Comparison of ENCODE assay signal across 26 cellular contexts in genomic region chr14:106821119-106821518, GRCh38.
"Had no signal": no experiment of that assay in that cellular context is flagged by ENCODE, and none has a peak within 500 bp of the region (broad histone marks: within the 10 kb centered on the region; RNA-seq: fewer than 3 reads in every experiment).

No MANE protein-coding gene starts in this region.

- H3K36me3 Mint-ChIP-seq: activated naive CD4-positive, alpha-beta T cell treated with anti-CD3 and anti-CD28 coated beads, Interleukin-2, amount 50 U/mL, for 24 hours; activated naive CD8-positive, alpha-beta T cell treated with anti-CD3 and anti-CD28 coated beads, Interleukin-2, amount 10 ng/mL, durations not matched to agents 7 days and 5 days had no signal

- H3K27ac ChIP-seq: body of pancreas, breast epithelium, PC-9, RWPE1, SJCRH30, SK-N-MC had no signal

- H3K9me3 Mint-ChIP-seq: activated CD4-positive, alpha-beta T cell treated with anti-CD3 and anti-CD28 coated beads, Interleukin-2, amount 10 ng/mL, durations not matched to agents 24 days and 14 days; activated CD8-positive, alpha-beta T cell treated with anti-CD3 and anti-CD28 coated beads for 36 hours; activated naive CD4-positive, alpha-beta T cell treated with anti-CD3 and anti-CD28 coated beads, Interleukin-2, amount 50 U/mL, for 24 hours; activated naive CD8-positive, alpha-beta T cell treated with anti-CD3 and anti-CD28 coated beads, Interleukin-2, amount 10 ng/mL, durations not matched to agents 7 days and 5 days; activated T-cell treated with anti-CD3 and anti-CD28 coated beads, Interleukin-2, amount 50 U/mL, for 24 hours; activated T-helper 2 cell treated with anti-CD3 and anti-CD28 coated beads, Interferon-gamma antibody, Interleukin-2, Interleukin-4, amounts not matched to agents 10 μg/mL and 5 μg/mL and 100 μg/mL, durations not matched to agents 14 hours and 24 hours and 36 hours; T-helper 1 cell treated with Interleukin-12 subunit alpha and Interleukin-12 subunit beta and Interleukin-4 antibody, amounts not matched to agents 30 μg/mL and 1 μg/mL, for 36 hours; T-helper 2 cell treated with Interferon-gamma antibody and Interleukin-4, amounts not matched to agents 5 μg/mL and 100 μg/mL, for 36 hours had no signal

- H2AFZ ChIP-seq: PC-9 had no signal

- ATAC-seq: activated CD8-positive, alpha-beta T cell treated with anti-CD3 and anti-CD28 coated beads for 36 hours; body of pancreas had no signal

- H3K27ac Mint-ChIP-seq: activated CD4-positive, alpha-beta T cell treated with anti-CD3 and anti-CD28 coated beads, Interleukin-2, amount 10 ng/mL, durations not matched to agents 24 days and 14 days; activated CD8-positive, alpha-beta T cell treated with anti-CD3 and anti-CD28 coated beads for 36 hours; activated naive CD4-positive, alpha-beta T cell treated with anti-CD3 and anti-CD28 coated beads, Interleukin-2, amount 50 U/mL, for 24 hours; activated naive CD8-positive, alpha-beta T cell treated with anti-CD3 and anti-CD28 coated beads, Interleukin-2, amount 10 ng/mL, durations not matched to agents 7 days and 5 days; activated T-cell treated with anti-CD3 and anti-CD28 coated beads, Interleukin-2, amount 50 U/mL, for 24 hours; activated T-helper 2 cell treated with anti-CD3 and anti-CD28 coated beads, Interferon-gamma antibody, Interleukin-2, Interleukin-4, amounts not matched to agents 10 μg/mL and 5 μg/mL and 100 μg/mL, durations not matched to agents 14 hours and 24 hours and 36 hours; T-helper 1 cell treated with Interleukin-12 subunit alpha and Interleukin-12 subunit beta and Interleukin-4 antibody, amounts not matched to agents 30 μg/mL and 1 μg/mL, for 36 hours; T-helper 2 cell treated with Interferon-gamma antibody and Interleukin-4, amounts not matched to agents 5 μg/mL and 100 μg/mL, for 36 hours had no signal

- H3K4me1 Mint-ChIP-seq: activated naive CD4-positive, alpha-beta T cell treated with anti-CD3 and anti-CD28 coated beads, Interleukin-2, amount 50 U/mL, for 24 hours; activated naive CD8-positive, alpha-beta T cell treated with anti-CD3 and anti-CD28 coated beads, Interleukin-2, amount 10 ng/mL, durations not matched to agents 7 days and 5 days had no signal

- H3K4me1 ChIP-seq: body of pancreas, breast epithelium, SJCRH30 had no signal

- H3K27me3 ChIP-seq: breast epithelium had no signal

- H3K4me3 Mint-ChIP-seq: activated CD4-positive, alpha-beta T cell treated with anti-CD3 and anti-CD28 coated beads, Interleukin-2, amount 10 ng/mL, durations not matched to agents 24 days and 14 days; activated CD8-positive, alpha-beta T cell treated with anti-CD3 and anti-CD28 coated beads for 36 hours; activated naive CD4-positive, alpha-beta T cell treated with anti-CD3 and anti-CD28 coated beads, Interleukin-2, amount 50 U/mL, for 24 hours; activated naive CD8-positive, alpha-beta T cell treated with anti-CD3 and anti-CD28 coated beads, Interleukin-2, amount 10 ng/mL, durations not matched to agents 7 days and 5 days; activated T-cell treated with anti-CD3 and anti-CD28 coated beads, Interleukin-2, amount 50 U/mL, for 24 hours; T-helper 1 cell treated with Interleukin-12 subunit alpha and Interleukin-12 subunit beta and Interleukin-4 antibody, amounts not matched to agents 30 μg/mL and 1 μg/mL, for 36 hours; T-helper 2 cell treated with Interferon-gamma antibody and Interleukin-4, amounts not matched to agents 5 μg/mL and 100 μg/mL, for 36 hours had no signal

- H3K9me3 ChIP-seq: body of pancreas, breast epithelium had no signal

- H3K4me3 ChIP-seq: body of pancreas, breast epithelium, PC-9, SJCRH30, SK-N-MC had no signal

- H3K36me3 ChIP-seq: breast epithelium, SJCRH30 had no signal

- H3K4me2 ChIP-seq: PC-9 had no signal

- DNase-seq: activated CD4-positive, alpha-beta T cell treated with anti-CD3 and anti-CD28 coated beads, Interleukin-2, amount 10 ng/mL, durations not matched to agents 24 days and 14 days; activated CD4-positive, alpha-beta T cell treated with anti-CD3 and anti-CD28 coated beads, Interleukin-2, amount 50 U/mL, for 4 hours; activated CD8-positive, alpha-beta T cell treated with anti-CD3 and anti-CD28 coated beads for 36 hours; activated gamma-delta T cell; activated naive CD4-positive, alpha-beta T cell treated with Interleukin-2 at 50 U/mL for 16 hours; activated naive CD8-positive, alpha-beta T cell treated with anti-CD3 and anti-CD28 coated beads, Interleukin-2, amount 10 ng/mL, durations not matched to agents 7 days and 5 days; activated T-cell treated with anti-CD3 and anti-CD28 coated beads, Interleukin-2, amount 50 U/mL, for 24 hours; amygdala; body of pancreas; NCI-H1105 treated with DMSO at 0.1 percent for 48 hours; NCI-H1436; NCI-H1694; NCI-H1930; NCI-H2081 treated with DMSO at 0.1 percent for 48 hours; NCI-H345; NCI-H524 treated with DMSO at 0.1 percent for 48 hours; PC-9; Right ventricle myocardium superior; SJCRH30 had no signal
